12 cellular contexts compared by ENCODE assay signal in the genomic region with DNA sequence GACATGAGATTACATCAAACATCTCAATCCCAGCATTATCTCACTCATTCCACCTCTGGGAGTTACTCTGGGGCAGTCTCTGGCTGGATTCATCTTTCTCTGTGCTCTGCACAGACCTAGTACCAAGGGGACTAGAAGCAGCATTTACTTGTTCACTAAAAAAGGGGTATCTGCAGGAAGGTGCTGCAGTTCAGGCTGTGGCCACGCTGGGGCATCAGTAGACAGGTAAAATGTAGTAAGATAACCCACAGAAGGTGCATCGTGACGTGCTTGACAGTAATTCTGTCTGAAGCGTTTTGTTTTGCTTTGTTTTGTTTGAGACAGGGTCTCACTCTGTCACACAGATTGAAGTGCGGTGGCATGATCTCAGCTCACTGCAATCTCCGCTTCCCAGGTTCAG. TPM values are rescaled to one million over a fixed set of nuclear protein-coding genes. Genes with fewer than 3 reads are reported as not detected.
DNase-seq lines count a peak whose midpoint lies in the region; ATAC-seq and TF ChIP-seq lines count a peak whose summit lies in the region.
"Had no signal": no experiment of that assay in that cellular context is flagged by ENCODE, and none has a peak within 500 bp of the region (broad histone marks: within the 10 kb centered on the region; RNA-seq: fewer than 3 reads in every experiment).

No MANE protein-coding gene starts in this region.

- H3K9ac ChIP-seq in MM.1S (ENCODE audit: low read length) = no peak overlapping the region

- no peak overlapping the region for H3K4me3 ChIP-seq in MM.1S (ENCODE audit: low read length)
- no peak overlapping the region for H3K4me3 ChIP-seq in mucosa of descending colon

- H3K27me3 Mint-ChIP-seq in activated CD4-positive, alpha-beta memory T cell treated with anti-CD3 and anti-CD28 coated beads, Interleukin-2, amount 10 ng/mL, durations not matched to agents 7 days and 5 days = no peaks in the 10 kb centered on the region
- H3K27me3 Mint-ChIP-seq: activated naive CD8-positive, alpha-beta T cell; central memory CD8-positive, alpha-beta T cell; naive B cell had no signal

- no peaks in the 10 kb centered on the region for H3K4me1 ChIP-seq in MM.1S (ENCODE audit: low read length)
- no peaks in the 10 kb centered on the region for H3K4me1 ChIP-seq in mucosa of descending colon (ENCODE audit: low read depth)

- H3K79me2 ChIP-seq in MM.1S (ENCODE audit: low read length) = no peaks in the 10 kb centered on the region

- H3K36me3 Mint-ChIP-seq in activated CD4-positive, alpha-beta memory T cell treated with anti-CD3 and anti-CD28 coated beads, Interleukin-2, amount 10 ng/mL, durations not matched to agents 7 days and 5 days (ENCODE audit: low read depth) = peaks cover 60% of the 10 kb centered on the region

- DNase-seq in NCI-H82 (lab: John Stamatoyannopoulos, UW) (peak; percentile 46), NCI-H82 treated with DMSO at 0.1 percent for 48 hours (lab: John Stamatoyannopoulos, UW; ENCODE audit: unreplicated experiment) (no peak), MM.1S (peak; percentile 15), mucosa of descending colon (no peak), HK-2 (ENCODE audit: unreplicated experiment) (no peak), DMS114 treated with DMSO at 0.1 percent for 48 hours (lab: John Stamatoyannopoulos, UW; ENCODE audit: unreplicated experiment) (no peak), NCI-H1048 (lab: John Stamatoyannopoulos, UW) (no peak)
- DNase-seq in activated CD4-positive, alpha-beta memory T cell treated with anti-CD3 and anti-CD28 coated beads, Interleukin-2, amount 10 ng/mL, durations not matched to agents 7 days and 5 days = peak; percentile 17
- DNase-seq: naive B cell, NCI-H2081 treated with DMSO at 0.1 percent for 48 hours had no signal

- H3K27ac ChIP-seq in MM.1S (ENCODE audit: low read length) = no peak overlapping the region

- POLR2A ChIA-PET in activated CD4-positive, alpha-beta memory T cell treated with anti-CD3 and anti-CD28 coated beads, Interleukin-2, amount 10 ng/mL, durations not matched to agents 7 days and 5 days (lab: Charles Lee) = no interaction called here

- H3K27ac Mint-ChIP-seq in activated CD4-positive, alpha-beta memory T cell treated with anti-CD3 and anti-CD28 coated beads, Interleukin-2, amount 10 ng/mL, durations not matched to agents 7 days and 5 days = no peak overlapping the region
- H3K27ac Mint-ChIP-seq: activated naive CD8-positive, alpha-beta T cell; naive B cell had no signal

- H3K4me3 Mint-ChIP-seq in activated CD4-positive, alpha-beta memory T cell treated with anti-CD3 and anti-CD28 coated beads, Interleukin-2, amount 10 ng/mL, durations not matched to agents 7 days and 5 days = no peak overlapping the region
- H3K4me3 Mint-ChIP-seq: activated naive CD8-positive, alpha-beta T cell; central memory CD8-positive, alpha-beta T cell; naive B cell had no signal

- no peaks in the 10 kb centered on the region for H3K9me2 ChIP-seq in MM.1S (replicated peaks; ENCODE audit: insufficient read depth, low read length)

- no peak overlapping the region for H3K4me2 ChIP-seq in MM.1S (ENCODE audit: low read depth, low read length)

- CTCF ChIA-PET in activated CD4-positive, alpha-beta memory T cell treated with anti-CD3 and anti-CD28 coated beads, Interleukin-2, amount 10 ng/mL, durations not matched to agents 7 days and 5 days (lab: Charles Lee) = no interaction called here

- peak; percentile 27 for TF ChIP-seq CTCF in MM.1S (IDR thresholded peaks at IDR 0.05; ENCODE audit: low read length)
- TF ChIP-seq CTCF in mucosa of descending colon (IDR thresholded peaks at IDR 0.05) = no peak

- no peaks in the 10 kb centered on the region for H3F3A ChIP-seq in MM.1S (ENCODE audit: insufficient read depth, low read length)

- H3K36me3 ChIP-seq in MM.1S (replicated peaks; ENCODE audit: insufficient read depth, low read length) (peaks cover 18% of the 10 kb centered on the region), mucosa of descending colon (ENCODE audit: low read depth) (peaks cover 17% of the 10 kb centered on the region)

- H3K4me1 Mint-ChIP-seq in activated CD4-positive, alpha-beta memory T cell treated with anti-CD3 and anti-CD28 coated beads, Interleukin-2, amount 10 ng/mL, durations not matched to agents 7 days and 5 days = no peaks in the 10 kb centered on the region
- H3K4me1 Mint-ChIP-seq: central memory CD8-positive, alpha-beta T cell had no signal

- ATAC-seq in mucosa of descending colon = peak; percentile 38

- no peaks in the 10 kb centered on the region for H3K27me3 ChIP-seq in MM.1S (replicated peaks; ENCODE audit: insufficient read depth, low read length)

- no peak overlapping the region for H2AFZ ChIP-seq in MM.1S (ENCODE audit: low read length)

- H4K20me1 ChIP-seq in MM.1S (ENCODE audit: insufficient read depth, low read length) = no peaks in the 10 kb centered on the region

- intact Hi-C loops in mucosa of descending colon (cut with DNase I, micrococcal nuclease) = no loop called here

- H3K9me3 ChIP-seq in MM.1S (replicated peaks; ENCODE audit: insufficient read depth, low read length) = no peaks in the 10 kb centered on the region
- H3K9me3 ChIP-seq in mucosa of descending colon = peaks cover 100% of the 10 kb centered on the region

- H3K9me3 Mint-ChIP-seq in activated CD4-positive, alpha-beta memory T cell treated with anti-CD3 and anti-CD28 coated beads, Interleukin-2, amount 10 ng/mL, durations not matched to agents 7 days and 5 days = peaks cover 67% of the 10 kb centered on the region

RNA-seq across cellular contexts. Expression of gene ZNF564, which starts 29.3 kb away (rescaled TPM):
- total RNA-seq in activated CD4-positive, alpha-beta memory T cell treated with anti-CD3 and anti-CD28 coated beads, Interleukin-2, amount 10 ng/mL, durations not matched to agents 7 days and 5 days = 10 to 100 TPM in 1 of 2 experiments, 1 to 10 TPM in 1; 9.4 to 10.2 TPM
- 10 to 100 TPM; 13.9 to 22.5 (median 21.2) TPM for total RNA-seq in mucosa of descending colon

RNA-seq across cellular contexts. Expression of gene ZNF709, which starts 37.4 kb away (rescaled TPM):
- 1 to 10 TPM; 1.8 to 3.0 TPM for total RNA-seq in activated CD4-positive, alpha-beta memory T cell treated with anti-CD3 and anti-CD28 coated beads, Interleukin-2, amount 10 ng/mL, durations not matched to agents 7 days and 5 days
- 1 to 10 TPM; 1.2 to 3.3 (median 1.8) TPM for total RNA-seq in mucosa of descending colon

Comparison
In these comparisons a context has a peak if more than half of its experiments do, and no peak if none do; other contexts are left out.
1. DNase-seq: peak in NCI-H82 (single experiment), MM.1S (single experiment) and activated CD4-positive, alpha-beta memory T cell treated with anti-CD3 and anti-CD28 coated beads, Interleukin-2, amount 10 ng/mL, durations not matched to agents 7 days and 5 days (single experiment); none in NCI-H82 treated with DMSO at 0.1 percent for 48 hours (single experiment), mucosa of descending colon (0 of 3), HK-2 (single experiment), DMS114 treated with DMSO at 0.1 percent for 48 hours (single experiment) and NCI-H1048 (single experiment).